ENCODE assay signal across 1 cellular context in genomic region chr17:64024781-64025731, GRCh38.
TF ChIP-seq lines count a peak whose summit lies in the region.

No MANE protein-coding gene starts in this region.

TF ChIP-seq in GM23338, 12 proteins besides CTCF, POLR2A, EP300 and RAD21 (continued from another document):
- TF ChIP-seq ZNF462 (CRISPR knock-in tag; IDR thresholded peaks at IDR 0.05) (no peak), CREB1 (CRISPR knock-in tag; IDR thresholded peaks at IDR 0.05; ENCODE audit: low read depth) (no peak), REST (IDR thresholded peaks at IDR 0.05; ENCODE audit: unreplicated experiment) (no peak), EZH2 (IDR thresholded peaks at IDR 0.05; ENCODE audit: low read depth, unreplicated experiment) (no peak), STAT1 (IDR thresholded peaks at IDR 0.05; ENCODE audit: unreplicated experiment) (no peak), ETS1 (IDR thresholded peaks at IDR 0.05) (no peak), ZNF331 (CRISPR knock-in tag; IDR thresholded peaks at IDR 0.05; ENCODE audit: low read depth) (no peak), JUNB (IDR thresholded peaks at IDR 0.05; ENCODE audit: unreplicated experiment) (no peak), POLR2AphosphoS5 (IDR thresholded peaks at IDR 0.05; ENCODE audit: low read depth) (no peak), EZH2phosphoT487 (IDR thresholded peaks at IDR 0.05; ENCODE audit: unreplicated experiment) (no peak), ZNF114 (CRISPR knock-in tag; IDR thresholded peaks at IDR 0.05) (no peak)
